2 cellular contexts compared by ENCODE assay signal in the genomic region with DNA sequence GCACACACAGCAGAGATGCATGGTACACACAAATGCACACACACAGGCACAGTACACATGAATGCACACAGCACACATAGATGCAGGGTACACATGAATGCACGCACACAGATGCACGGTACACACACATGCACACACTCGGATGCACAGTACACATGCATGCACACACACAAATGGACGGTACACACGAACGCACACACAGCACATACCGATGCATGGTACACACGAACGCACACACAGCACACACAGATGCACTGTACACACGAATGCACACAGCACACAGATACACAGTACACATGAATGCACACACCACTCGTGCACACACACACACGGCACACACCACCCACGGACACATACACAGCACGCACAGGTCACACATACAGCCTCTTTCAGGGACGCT.
A peak's percentile ranks its signal among the peaks of the same experiment; 100 is the strongest.
TF ChIP-seq lines count a peak whose summit lies in the region.

No MANE protein-coding gene starts in this region.

TF ChIP-seq in HEK293, 187 proteins besides CTCF, POLR2A, EP300 and RAD21:
- TF ChIP-seq ZEB2 (tag by site-specific recombination; IDR thresholded peaks at IDR 0.05) (no peak), ZSCAN4 (tag by site-specific recombination; IDR thresholded peaks at IDR 0.05) (peak; percentile 72)

TF ChIP-seq in H1, 55 proteins besides CTCF, POLR2A, EP300 and RAD21:
- TF ChIP-seq POLR2AphosphoS5 (IDR thresholded peaks at IDR 0.05; ENCODE audit: low read depth, low read length) = peak; percentile 44; the same call in 1 of the 2 replicates
- TF ChIP-seq KDM1A (IDR thresholded peaks at IDR 0.05; ENCODE audit: borderline replicate concordance, low read length) = peak; percentile 31; the same call in 1 of the 2 replicates
- no peak for TF ChIP-seq TCF12 (IDR thresholded peaks at IDR 0.05; ENCODE audit: low read depth, low read length)
